Comparison of ENCODE assay signal across 19 cellular contexts in genomic region chr10:132383751-132384181, GRCh38. TPM values are rescaled to one million over a fixed set of nuclear protein-coding genes. Genes with fewer than 3 reads are reported as not detected.
DNase-seq lines count a peak whose midpoint lies in the region; ATAC-seq, FAIRE-seq and TF ChIP-seq lines count a peak whose summit lies in the region.
"Had no signal": no experiment of that assay in that cellular context is flagged by ENCODE, and none has a peak within 500 bp of the region (broad histone marks: within the 10 kb centered on the region; RNA-seq: fewer than 3 reads in every experiment).

No MANE protein-coding gene starts in this region.

- ATAC-seq in GM23338 (peak; percentile 8; the same call in 1 of the 3 replicates), HG02610 (IDR thresholded peaks at IDR 0.05; ENCODE audit: unreplicated experiment) (no peak)
- ATAC-seq: activated naive CD4-positive, alpha-beta T cell treated with anti-CD3 and anti-CD28 coated beads, Interleukin-2, amount 50 U/mL, for 72 hours; stimulated activated effector memory CD8-positive, alpha-beta T cell treated with anti-CD3 and anti-CD28 coated beads, Interleukin-12 subunit alpha, Interleukin-12 subunit beta, amount 100 ng/mL, for 72 hours had no signal

- H3K27me3 ChIP-seq in BLaER1 treated with 17β-estradiol and CSF1 and Interleukin-3, amounts not matched to agents 10 nM and 100 nM: peaks cover 5 to 66% (median 43%) of the 10 kb centered on the region in 11 experiments; a peak in 18 of 22 replicates
- H3K27me3 ChIP-seq in GM23338 (ENCODE audit: insufficient read depth) (no peaks in the 10 kb centered on the region), osteoblast (ENCODE audit: insufficient read depth, low read length) (no peaks in the 10 kb centered on the region), ascending aorta (no peaks in the 10 kb centered on the region)
- H3K27me3 ChIP-seq: colonic mucosa, testis had no signal

- no peaks in the 10 kb centered on the region for H3K36me3 ChIP-seq in BLaER1 treated with 17β-estradiol and CSF1 and Interleukin-3, amounts not matched to agents 10 nM and 100 nM
- no peaks in the 10 kb centered on the region for H3K36me3 ChIP-seq in GM23338 (ENCODE audit: insufficient read depth)
- no peaks in the 10 kb centered on the region for H3K36me3 ChIP-seq in osteoblast (ENCODE audit: insufficient read depth, low read length)
- H3K36me3 ChIP-seq in ascending aorta: no peaks in the 10 kb centered on the region
- H3K36me3 ChIP-seq: colonic mucosa had no signal

- H3K4me1 Mint-ChIP-seq in GM23338 (peaks cover 20% of the 10 kb centered on the region), glutamatergic neuron (ENCODE audit: low read depth, unreplicated experiment) (peaks cover 11% of the 10 kb centered on the region)

- H4K20me1 ChIP-seq in BLaER1 treated with 17β-estradiol and CSF1 and Interleukin-3, amounts not matched to agents 10 nM and 100 nM: peaks cover 0 to 27% (median 0%) of the 10 kb centered on the region in 11 experiments; a peak in 7 of 22 replicates
- H4K20me1 ChIP-seq in GM23338 (replicated peaks; ENCODE audit: insufficient read depth) (no peaks in the 10 kb centered on the region), osteoblast (ENCODE audit: insufficient read depth, low read length) (no peaks in the 10 kb centered on the region)

- FAIRE-seq in RCC 7860 (lab: Jason Lieb, UNC): no peak
- FAIRE-seq: endometrium, TTC549 had no signal

- no peak overlapping the region for H3K27ac ChIP-seq in BLaER1 treated with 17β-estradiol and CSF1 and Interleukin-3, amounts not matched to agents 10 nM and 100 nM
- no peak overlapping the region for H3K27ac ChIP-seq in GM23338 (ENCODE audit: low read depth)
- no peak overlapping the region for H3K27ac ChIP-seq in osteoblast (ENCODE audit: low read depth, low read length)
- no peak overlapping the region for H3K27ac ChIP-seq in ascending aorta
- H3K27ac ChIP-seq: colonic mucosa, testis had no signal

- no peaks in the 10 kb centered on the region for H3F3A ChIP-seq in GM23338 (replicated peaks; ENCODE audit: low read depth)

- DNase-seq in GM23338 (ENCODE audit: low spot score) (no peak), glutamatergic neuron (peak; percentile 22), osteoblast (ENCODE audit: insufficient read length, low spot score, missing footprints) (peak; percentile 73), RCC 7860 (ENCODE audit: low spot score) (no peak), ascending aorta (ENCODE audit: low spot score in 2 of 2) (no peak)
- DNase-seq: activated CD4-positive, alpha-beta T cell treated with anti-CD3 and anti-CD28 coated beads, Interleukin-2, amount 10 ng/mL, durations not matched to agents 7 days and 5 days; activated T-cell treated with anti-CD3 and anti-CD28 coated beads for 4 hours; colonic mucosa; hypothalamus; NCI-H1048; NCI-H2029 treated with DMSO at 0.1 percent for 48 hours had no signal

- no peak for TF ChIP-seq CTCF in GM23338 (conservative IDR thresholded peaks at IDR 0.05; ENCODE audit: low read depth in 2 of 2)
- TF ChIP-seq CTCF in glutamatergic neuron (IDR thresholded peaks at IDR 0.05; ENCODE audit: partially characterized antibody, unreplicated experiment): no peak
- TF ChIP-seq CTCF in osteoblast (IDR thresholded peaks at IDR 0.05; ENCODE audit: extremely low read depth, low read depth, low read length): no peak
- no peak for TF ChIP-seq CTCF in ascending aorta (IDR thresholded peaks at IDR 0.05)

- peaks cover 10% of the 10 kb centered on the region for H3K27me3 Mint-ChIP-seq in GM23338 (ENCODE audit: insufficient read depth, low read depth, poor library complexity)
- peaks cover 4% of the 10 kb centered on the region for H3K27me3 Mint-ChIP-seq in glutamatergic neuron (ENCODE audit: unreplicated experiment)
- H3K27me3 Mint-ChIP-seq: activated CD4-positive, alpha-beta T cell treated with anti-CD3 and anti-CD28 coated beads, Interleukin-2, amount 10 ng/mL, durations not matched to agents 7 days and 5 days had no signal

- H3K4me1 ChIP-seq in BLaER1 treated with 17β-estradiol and CSF1 and Interleukin-3, amounts not matched to agents 10 nM and 100 nM: peaks cover 45 to 69% (median 65%) of the 10 kb centered on the region in 10 experiments
- H3K4me1 ChIP-seq in GM23338 (ENCODE audit: insufficient read depth) (no peaks in the 10 kb centered on the region), osteoblast (ENCODE audit: insufficient read depth, low read length) (no peaks in the 10 kb centered on the region), ascending aorta (peaks cover 0 to 3% of the 10 kb centered on the region in 2 donors)
- H3K4me1 ChIP-seq: colonic mucosa had no signal

- no peaks in the 10 kb centered on the region for H3K9me3 ChIP-seq in BLaER1 treated with 17β-estradiol and CSF1 and Interleukin-3, amounts not matched to agents 10 nM and 100 nM (replicated peaks in 1 of 11)
- H3K9me3 ChIP-seq in osteoblast (ENCODE audit: low read depth, low read length) (no peaks in the 10 kb centered on the region), ascending aorta (no peaks in the 10 kb centered on the region)
- H3K9me3 ChIP-seq: colonic mucosa, testis had no signal

- H3K9me2 ChIP-seq in GM23338 (ENCODE audit: insufficient read depth): no peaks in the 10 kb centered on the region

- no peaks in the 10 kb centered on the region for H3K79me2 ChIP-seq in GM23338 (replicated peaks; ENCODE audit: insufficient read depth)
- no peaks in the 10 kb centered on the region for H3K79me2 ChIP-seq in osteoblast (ENCODE audit: insufficient read depth, low read length)

- no peak overlapping the region for H3K4me3 Mint-ChIP-seq in GM23338
- H3K4me3 Mint-ChIP-seq in glutamatergic neuron (ENCODE audit: unreplicated experiment): peak overlapping the region; percentile 2
- H3K4me3 Mint-ChIP-seq: activated CD4-positive, alpha-beta T cell treated with anti-CD3 and anti-CD28 coated beads, Interleukin-2, amount 10 ng/mL, durations not matched to agents 7 days and 5 days; brain; stimulated activated effector memory CD8-positive, alpha-beta T cell treated with anti-CD3 and anti-CD28 coated beads, Interleukin-12 subunit alpha, Interleukin-12 subunit beta, amount 100 ng/mL, for 72 hours had no signal

- H3K27ac Mint-ChIP-seq in GM23338 (no peak overlapping the region), glutamatergic neuron (ENCODE audit: unreplicated experiment) (peak overlapping the region; percentile 54)
- H3K27ac Mint-ChIP-seq: activated CD4-positive, alpha-beta T cell treated with anti-CD3 and anti-CD28 coated beads, Interleukin-2, amount 10 ng/mL, durations not matched to agents 7 days and 5 days; activated naive CD4-positive, alpha-beta T cell treated with anti-CD3 and anti-CD28 coated beads, Interleukin-2, amount 50 U/mL, for 72 hours had no signal

- H3K4me3 ChIP-seq in BLaER1 treated with 17β-estradiol and CSF1 and Interleukin-3, amounts not matched to agents 10 nM and 100 nM: no peak overlapping the region
- H3K4me3 ChIP-seq in GM23338 (no peak overlapping the region), osteoblast (ENCODE audit: insufficient read depth, low read length) (no peak overlapping the region), ascending aorta (no peak overlapping the region)
- H3K4me3 ChIP-seq: colonic mucosa, testis had no signal

- H3K36me3 Mint-ChIP-seq in GM23338 (ENCODE audit: low read depth): peaks cover 3% of the 10 kb centered on the region; the same call in 2 of the 3 replicates
- H3K36me3 Mint-ChIP-seq in glutamatergic neuron (ENCODE audit: unreplicated experiment): peaks cover 14% of the 10 kb centered on the region
- H3K36me3 Mint-ChIP-seq: activated naive CD4-positive, alpha-beta T cell treated with anti-CD3 and anti-CD28 coated beads, Interleukin-2, amount 50 U/mL, for 72 hours had no signal

- H3K9me3 Mint-ChIP-seq in GM23338 (no peaks in the 10 kb centered on the region), glutamatergic neuron (ENCODE audit: unreplicated experiment) (peaks cover 11% of the 10 kb centered on the region)
- H3K9me3 Mint-ChIP-seq: activated CD4-positive, alpha-beta T cell treated with anti-CD3 and anti-CD28 coated beads, Interleukin-2, amount 10 ng/mL, durations not matched to agents 7 days and 5 days; activated naive CD4-positive, alpha-beta T cell treated with anti-CD3 and anti-CD28 coated beads, Interleukin-2, amount 50 U/mL, for 72 hours; stimulated activated effector memory CD8-positive, alpha-beta T cell treated with anti-CD3 and anti-CD28 coated beads, Interleukin-12 subunit alpha, Interleukin-12 subunit beta, amount 100 ng/mL, for 72 hours had no signal

- intact Hi-C loops in ascending aorta (cut with DNase I): no loop called here

- H2AFZ ChIP-seq in GM23338: no peak overlapping the region; the same call in 1 of the 2 replicates
- H2AFZ ChIP-seq in osteoblast (ENCODE audit: low read length): no peak overlapping the region

- 0 out of 22 replicates have a peak overlapping the region, but pooled peaks of 1 of the 11 experiments have one; percentile 7 for H3K9ac ChIP-seq in BLaER1 treated with 17β-estradiol and CSF1 and Interleukin-3, amounts not matched to agents 10 nM and 100 nM

- H3K4me2 ChIP-seq in BLaER1 treated with 17β-estradiol and CSF1 and Interleukin-3, amounts not matched to agents 10 nM and 100 nM: peak overlapping the region in 9 of 11 experiments; percentile 23 to 95 (median 80); a peak in 13 of 22 replicates
- no peak overlapping the region for H3K4me2 ChIP-seq in GM23338
- H3K4me2 ChIP-seq in osteoblast (ENCODE audit: insufficient read depth, low read length): no peak overlapping the region

TF ChIP-seq in GM23338, 12 proteins besides CTCF, POLR2A, EP300 and RAD21:
- TF ChIP-seq STAT1 (IDR thresholded peaks at IDR 0.05; ENCODE audit: unreplicated experiment) (no peak), ZNF331 (CRISPR knock-in tag; IDR thresholded peaks at IDR 0.05; ENCODE audit: low read depth) (no peak)

RNA-seq across cellular contexts. Expression of gene PWWP2B, which starts 13.2 kb away (rescaled TPM):
- total RNA-seq in GM23338 (2014; rRNA removed; shearing (Covaris generic)): 8.6 and 12.8 TPM in 2 replicates
- polyA plus RNA-seq in GM23338 (2016; fragmentation: Nextera tagmentation; extraction: Ambion mirVana): 2.2 and 2.3 TPM in 2 replicates
- total RNA-seq in glutamatergic neuron (ENCODE audit: unreplicated experiment) (49.4 TPM), osteoblast (15.3 and 18.5 TPM in 2 replicates), ascending aorta (24.4 TPM)

RNA-seq across cellular contexts. Expression of gene LRRC27, which starts 51.8 kb away (rescaled TPM):
- total RNA-seq in GM23338 (2014; rRNA removed; shearing (Covaris generic)): 3.1 and 3.5 TPM in 2 replicates
- polyA plus RNA-seq in GM23338 (2016; fragmentation: Nextera tagmentation; extraction: Ambion mirVana): 2.2 and 2.9 TPM in 2 replicates
- total RNA-seq in glutamatergic neuron (ENCODE audit: unreplicated experiment): 13.8 TPM
- 11.2 and 13.4 TPM in 2 replicates for total RNA-seq in osteoblast
- 2.0 TPM for total RNA-seq in ascending aorta

Comparison
In these comparisons a context has a peak if more than half of its experiments do, and no peak if none do; other contexts are left out.
1. H3K4me2 ChIP-seq: peak in BLaER1 treated with 17β-estradiol and CSF1 and Interleukin-3, amounts not matched to agents 10 nM and 100 nM (9 of 11); none in GM23338 (single experiment) and osteoblast (single experiment).
2. DNase-seq: peak in glutamatergic neuron (single experiment) and osteoblast (single experiment); none in GM23338 (single experiment), RCC 7860 (single experiment) and ascending aorta (0 of 2).